ENCODE assay signal across 8 cellular contexts in the genomic region with DNA sequence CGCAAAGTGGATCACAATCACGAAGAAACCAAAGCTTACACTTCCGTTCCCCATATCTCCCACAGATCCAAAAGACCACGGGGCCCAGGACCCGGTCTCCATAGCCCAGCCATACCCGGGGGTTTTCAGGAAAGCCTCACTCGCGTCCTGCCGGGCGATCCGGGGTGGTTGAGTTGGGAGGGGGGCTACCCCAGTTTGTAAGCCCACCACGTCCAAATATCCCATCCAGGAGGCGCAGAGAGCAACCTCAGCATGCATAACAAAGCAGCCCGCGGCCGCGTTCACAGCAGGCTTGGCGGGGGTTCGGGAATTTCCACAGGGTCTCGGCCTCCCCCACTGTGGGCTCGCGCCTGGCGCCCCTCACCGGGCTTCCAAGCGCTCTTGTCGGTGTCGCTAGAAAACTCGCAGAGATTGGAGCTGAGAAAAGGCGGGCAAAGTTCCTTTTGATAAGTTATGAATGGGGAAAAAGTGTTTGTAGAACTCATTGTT. TPM values are rescaled to one million over a fixed set of nuclear protein-coding genes. Genes with fewer than 3 reads are reported as not detected.
DNase-seq lines count a peak whose midpoint lies in the region; ATAC-seq and TF ChIP-seq lines count a peak whose summit lies in the region.

No MANE protein-coding gene starts in this region.

- no peaks in the 10 kb centered on the region for H3K27me3 ChIP-seq in ACC112 (ENCODE audit: insufficient read depth, low read length)
- H3K27me3 ChIP-seq in effector memory CD4-positive, alpha-beta T cell (replicated peaks; ENCODE audit: control insufficient read depth, insufficient read depth, low read length, poor library complexity, severe bottlenecking) = no peaks in the 10 kb centered on the region

- H3K36me3 Mint-ChIP-seq in IgD-negative memory B cell = peaks cover 3% of the 10 kb centered on the region
- H3K36me3 Mint-ChIP-seq in nephron progenitor cell (ENCODE audit: low read depth) = peaks cover 18% of the 10 kb centered on the region

- peak overlapping the region in 2 of 3 donors; percentile 54 to 68 for H3K27ac Mint-ChIP-seq in IgD-negative memory B cell
- peak overlapping the region; percentile 97 for H3K27ac Mint-ChIP-seq in nephron progenitor cell

- H3K27ac ChIP-seq in ACC112 (ENCODE audit: low read depth, low read length) (peak overlapping the region; percentile 16; the same call in 1 of the 2 replicates), substantia nigra (ENCODE audit: low read depth, low read length, poor library complexity, severe bottlenecking) (no peak overlapping the region)
- no peak overlapping the region for H3K27ac ChIP-seq in effector memory CD4-positive, alpha-beta T cell (ENCODE audit: insufficient read depth, low read length, poor library complexity, severe bottlenecking)

- no peaks in the 10 kb centered on the region for H3K9me3 ChIP-seq in effector memory CD4-positive, alpha-beta T cell (ENCODE audit: control insufficient read depth, low read length)

- TF ChIP-seq CTCF in nephron progenitor cell (IDR thresholded peaks at IDR 0.05) = no peak

- DNase-seq in effector memory CD4-positive, alpha-beta T cell = no peak
- DNase-seq in nephron progenitor cell = no peak
- DNase-seq in substantia nigra (lab: John Stamatoyannopoulos, UW) = no peak
- no peak for DNase-seq in stimulated activated naive CD4-positive, alpha-beta T cell (lab: John Stamatoyannopoulos, UW)
- DNase-seq in NCI-H446 treated with DMSO at 0.1 percent for 48 hours (lab: John Stamatoyannopoulos, UW) = no peak

- H3K27me3 Mint-ChIP-seq in IgD-negative memory B cell (no peaks in the 10 kb centered on the region), nephron progenitor cell (ENCODE audit: low read depth, poor library complexity) (peaks cover 5% of the 10 kb centered on the region)

- H3K4me1 ChIP-seq in ACC112 (ENCODE audit: control insufficient read depth, insufficient read depth, low read length, unreplicated experiment) = peaks cover 8% of the 10 kb centered on the region
- peaks cover 21% of the 10 kb centered on the region for H3K4me1 ChIP-seq in effector memory CD4-positive, alpha-beta T cell (ENCODE audit: control insufficient read depth, insufficient read depth, low read length, poor library complexity, severe bottlenecking)

- ATAC-seq in GM19351 (IDR thresholded peaks at IDR 0.05; ENCODE audit: unreplicated experiment) = peak; percentile 16

- H3K9me3 Mint-ChIP-seq in IgD-negative memory B cell (no peaks in the 10 kb centered on the region), nephron progenitor cell (no peaks in the 10 kb centered on the region)

- H2AFZ ChIP-seq in ACC112 (ENCODE audit: low read length, unreplicated experiment) = peak overlapping the region; percentile 55

- no peaks in the 10 kb centered on the region for H3K79me2 ChIP-seq in ACC112 (ENCODE audit: control insufficient read depth, insufficient read depth, low read length, unreplicated experiment)

- H3K4me3 ChIP-seq in ACC112 (ENCODE audit: low read depth, low read length) = peak overlapping the region; percentile 85
- H3K4me3 ChIP-seq in effector memory CD4-positive, alpha-beta T cell (ENCODE audit: insufficient read depth, low read depth, low read length, poor library complexity, severe bottlenecking) = peak overlapping the region; percentile 61

- H3K36me3 ChIP-seq in ACC112 (ENCODE audit: insufficient read depth, low read length) = no peaks in the 10 kb centered on the region
- no peaks in the 10 kb centered on the region for H3K36me3 ChIP-seq in effector memory CD4-positive, alpha-beta T cell (ENCODE audit: control insufficient read depth, insufficient read depth, low read length)

- peak overlapping the region; percentile 86 to 94 (median 92) for H3K4me3 Mint-ChIP-seq in IgD-negative memory B cell
- peak overlapping the region; percentile 96 for H3K4me3 Mint-ChIP-seq in nephron progenitor cell

- H3K4me1 Mint-ChIP-seq in IgD-negative memory B cell (peaks cover 12 to 18% (median 17%) of the 10 kb centered on the region in 3 donors), nephron progenitor cell (peaks cover 60% of the 10 kb centered on the region)

RNA-seq across cellular contexts. Expression of gene SDF2L1, which starts 9.5 kb away (rescaled TPM):
- polyA plus RNA-seq in IgD-negative memory B cell = 61.5 TPM

RNA-seq across cellular contexts. Expression of gene PPIL2, which starts 14.2 kb away (rescaled TPM):
- 30.4 TPM for polyA plus RNA-seq in IgD-negative memory B cell

RNA-seq across cellular contexts. Expression of gene CCDC116, which starts 19.0 kb away (rescaled TPM):
- polyA plus RNA-seq in IgD-negative memory B cell = 0.11 TPM

RNA-seq across cellular contexts. Expression of gene YDJC, which starts 21.7 kb away (rescaled TPM):
- polyA plus RNA-seq in IgD-negative memory B cell = 94.2 TPM
